Comparison of ENCODE assay signal across 20 cellular contexts in the genomic region with DNA sequence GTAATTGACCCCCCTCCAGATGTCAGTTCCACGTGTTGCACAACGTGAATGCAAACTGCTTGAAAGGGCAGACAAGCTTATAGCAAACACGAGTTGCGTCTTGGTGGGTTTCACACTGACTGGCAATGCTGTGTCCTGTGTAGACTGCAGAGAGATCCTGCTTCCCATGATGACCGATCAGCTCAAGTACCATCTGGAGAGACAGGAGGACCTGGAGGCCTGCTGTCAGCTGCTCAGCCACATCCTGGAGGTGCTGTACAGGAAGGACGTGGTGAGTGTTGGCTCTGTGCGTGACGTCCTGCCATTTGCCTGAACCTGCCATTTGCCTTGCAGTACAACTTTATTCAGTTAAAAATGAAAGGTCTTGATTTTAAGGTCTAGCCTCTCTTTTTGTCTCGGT.
DNase-seq lines count a peak whose midpoint lies in the region; ATAC-seq, FAIRE-seq and TF ChIP-seq lines count a peak whose summit lies in the region.
"Had no signal": no experiment of that assay in that cellular context is flagged by ENCODE, and none has a peak within 500 bp of the region (broad histone marks: within the 10 kb centered on the region; RNA-seq: fewer than 3 reads in every experiment).

No MANE protein-coding gene starts in this region.

- intact Hi-C loops in mucosa of descending colon (cut with DNase I, micrococcal nuclease): no loop called here

- no peaks in the 10 kb centered on the region for H3K9me3 ChIP-seq in mucosa of descending colon
- H3K9me3 ChIP-seq: SK-N-SH had no signal

- no peak for ATAC-seq in mucosa of descending colon
- ATAC-seq: CD8-positive, alpha-beta T cell; HepG2 had no signal

- TF ChIP-seq CTCF in mucosa of descending colon (IDR thresholded peaks at IDR 0.05): no peak

- no peaks in the 10 kb centered on the region for H3K4me1 ChIP-seq in mucosa of descending colon (ENCODE audit: low read depth)

- no peak overlapping the region for H3K4me3 ChIP-seq in mucosa of descending colon

- no peaks in the 10 kb centered on the region for H3K36me3 ChIP-seq in mucosa of descending colon (ENCODE audit: low read depth)

- peak; percentile 67 for DNase-seq in NCI-H82 (lab: John Stamatoyannopoulos, UW)
- DNase-seq in NCI-H82 treated with DMSO at 0.1 percent for 48 hours (lab: John Stamatoyannopoulos, UW; ENCODE audit: unreplicated experiment): no peak
- DNase-seq in NCI-H510A (lab: John Stamatoyannopoulos, UW): peak; percentile 30
- DNase-seq in cerebellar cortex (ENCODE audit: low spot score): peak; percentile 22
- DNase-seq in urothelium cell line (ENCODE audit: low spot score): no peak
- no peak for DNase-seq in NCI-H1436 (lab: John Stamatoyannopoulos, UW)
- DNase-seq in mucosa of descending colon: no peak
- DNase-seq in NCI-H2029 (lab: John Stamatoyannopoulos, UW): no peak
- DNase-seq: CD8-positive, alpha-beta T cell; DMS79; NCI-H1048; NCI-H1436 treated with DMSO at 0.1 percent for 48 hours; NCI-H2081; NCI-H2171 treated with DMSO at 0.1 percent for 48 hours; NCI-H446; NCI-H774; SHP77; SK-N-SH had no signal

- peak; percentile 74 for FAIRE-seq in urothelium cell line (lab: Jason Lieb, UNC)
- FAIRE-seq: H1, HepG2 had no signal

Comparison
In these comparisons a context has a peak if more than half of its experiments do, and no peak if none do; other contexts are left out.
1. DNase-seq: peak in NCI-H82 (single experiment), NCI-H510A (single experiment) and cerebellar cortex (single experiment); none in NCI-H82 treated with DMSO at 0.1 percent for 48 hours (single experiment), urothelium cell line (single experiment), NCI-H1436 (single experiment), mucosa of descending colon (0 of 3) and NCI-H2029 (single experiment).